In the genomic region with DNA sequence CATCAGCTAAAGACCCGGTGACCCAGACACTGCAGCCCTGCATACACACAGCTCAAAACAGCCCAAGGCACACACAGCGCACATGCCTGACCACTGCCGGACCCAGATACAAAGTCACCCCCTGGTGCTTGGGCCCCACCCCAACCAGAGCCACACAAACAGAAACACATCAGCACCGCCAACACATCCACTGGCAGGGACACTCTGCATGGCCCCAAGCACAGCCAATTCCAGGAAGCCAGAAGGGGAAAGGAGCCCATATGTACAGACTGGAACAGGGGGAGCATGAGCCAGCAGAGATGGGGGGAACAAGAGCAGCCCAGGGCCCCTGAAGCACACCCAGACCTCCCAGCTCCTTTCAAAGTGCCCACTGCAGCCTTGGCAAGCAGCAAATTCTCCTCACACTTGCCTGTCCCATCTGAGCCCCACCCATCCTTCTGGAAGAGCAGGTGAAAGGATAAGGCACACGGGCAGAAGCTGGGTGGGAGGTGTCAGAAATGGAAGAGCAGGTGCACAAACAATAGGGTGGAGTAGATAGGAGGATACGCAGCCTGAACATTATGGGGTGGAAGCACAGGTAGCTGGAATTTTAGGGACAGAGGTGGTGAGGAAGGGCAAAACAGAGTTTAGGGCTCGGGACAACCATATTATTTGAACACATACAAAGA, we compare ENCODE assay signal across 10 cellular contexts.
DNase-seq lines count a peak whose midpoint lies in the region; ATAC-seq and TF ChIP-seq lines count a peak whose summit lies in the region.
"Had no signal": no experiment of that assay in that cellular context is flagged by ENCODE, and none has a peak within 500 bp of the region (broad histone marks: within the 10 kb centered on the region; RNA-seq: fewer than 3 reads in every experiment).

No MANE protein-coding gene starts in this region.

- H3K36me3 ChIP-seq in gastroesophageal sphincter, result peaks cover 0 to 5% of the 10 kb centered on the region in 2 donors
- no peaks in the 10 kb centered on the region for H3K36me3 ChIP-seq in psoas muscle (ENCODE audit: insufficient read depth in 1 of 2, low read depth in 1 of 2)
- no peaks in the 10 kb centered on the region for H3K36me3 ChIP-seq in Karpas-422 (ENCODE audit: insufficient read depth, low read length)

- H3K27me3 ChIP-seq in gastroesophageal sphincter, result no peaks in the 10 kb centered on the region
- H3K27me3 ChIP-seq in psoas muscle (ENCODE audit: insufficient read depth in 3 of 3, low read length in 2 of 3), result no peaks in the 10 kb centered on the region
- H3K27me3 ChIP-seq in Karpas-422 (ENCODE audit: low read length), result no peaks in the 10 kb centered on the region

- no peak overlapping the region for H2AFZ ChIP-seq in Karpas-422 (ENCODE audit: low read length)

- H4K20me1 ChIP-seq in Karpas-422 (ENCODE audit: insufficient read depth, low read depth, low read length), result no peaks in the 10 kb centered on the region; the same call in 1 of the 2 replicates

- H3K4me2 ChIP-seq in Karpas-422 (ENCODE audit: low read depth, low read length, poor library complexity, severe bottlenecking), result no peak overlapping the region

- no peaks in the 10 kb centered on the region for H3K9me3 ChIP-seq in gastroesophageal sphincter
- no peaks in the 10 kb centered on the region for H3K9me3 ChIP-seq in psoas muscle
- H3K9me3 ChIP-seq in Karpas-422 (ENCODE audit: low read length), result no peaks in the 10 kb centered on the region

- WGBS in gastroesophageal sphincter (ENCODE audit: low coverage in 1 of 2), 2 donors, result 33 to 39% methylated on average over 2 to 3 of the region's 7 CpGs
- 40 to 58% (median 45%) methylated on average over 7 of the region's 7 CpGs for WGBS in psoas muscle, 3 donors

- H3K9ac ChIP-seq in Karpas-422 (ENCODE audit: low read length), result no peak overlapping the region

- no peak for TF ChIP-seq CTCF in gastroesophageal sphincter (IDR thresholded peaks at IDR 0.05)
- no peak for TF ChIP-seq CTCF in psoas muscle (IDR thresholded peaks at IDR 0.05)

- H3K27ac ChIP-seq in gastroesophageal sphincter (peak overlapping the region; percentile 97), psoas muscle (peak overlapping the region; percentile 87), Karpas-422 (ENCODE audit: low read length) (no peak overlapping the region)

- no peak for TF ChIP-seq EP300 in gastroesophageal sphincter (IDR thresholded peaks at IDR 0.05)

- H3K4me3 ChIP-seq in gastroesophageal sphincter (peak overlapping the region; percentile 68 to 86), psoas muscle (peak overlapping the region; percentile 39), Karpas-422 (ENCODE audit: low read length) (no peak overlapping the region)

- H3K79me2 ChIP-seq in Karpas-422 (ENCODE audit: low read length), result no peaks in the 10 kb centered on the region

- DNase-seq in DMS53 (lab: John Stamatoyannopoulos, UW), result peak; percentile 84
- peak; percentile 5 for DNase-seq in NCI-H526 treated with DMSO at 0.1 percent for 48 hours (lab: John Stamatoyannopoulos, UW)
- DNase-seq in psoas muscle, result peak; percentile 37 to 63
- no peak for DNase-seq in Karpas-422
- DNase-seq: CD4-positive, alpha-beta T cell; cortex of kidney had no signal

- intact Hi-C loops in psoas muscle (cut with DNase I), result no loop called here

- H3K4me1 ChIP-seq in gastroesophageal sphincter (peaks cover 10 to 100% (median 80%) of the 10 kb centered on the region in 3 donors), psoas muscle (peaks cover 92% of the 10 kb centered on the region), Karpas-422 (ENCODE audit: low read length) (no peaks in the 10 kb centered on the region)

- no peak for TF ChIP-seq POLR2A in gastroesophageal sphincter (IDR thresholded peaks at IDR 0.05)

- ATAC-seq in gastroesophageal sphincter (no peak), psoas muscle (peak in 2 of 4 donors; percentile 5 to 14), GM19324 (IDR thresholded peaks at IDR 0.05; ENCODE audit: low FRiP score, unreplicated experiment) (no peak), GM21390 (IDR thresholded peaks at IDR 0.05; ENCODE audit: unreplicated experiment) (no peak), HG02852 (IDR thresholded peaks at IDR 0.05; ENCODE audit: unreplicated experiment) (no peak)

- H3K9me2 ChIP-seq in Karpas-422 (replicated peaks; ENCODE audit: insufficient read depth, low read length), result no peaks in the 10 kb centered on the region
